Comparison of ENCODE assay signal across 1 cellular context in genomic region chr5:127987354-127988148, GRCh38.
TF ChIP-seq lines count a peak whose summit lies in the region.

No MANE protein-coding gene starts in this region.

TF ChIP-seq in A549, 52 proteins besides CTCF, POLR2A, EP300 and RAD21 (continued from another document):
- TF ChIP-seq PBX3 (IDR thresholded peaks at IDR 0.05) (no peak), HOXB13 (CRISPR knock-in tag; IDR thresholded peaks at IDR 0.05; ENCODE audit: low read depth) (peak; percentile 24; the same call in 1 of the 2 replicates), ZFP36 (IDR thresholded peaks at IDR 0.05; ENCODE audit: borderline replicate concordance, partially characterized antibody) (no peak), KDM5A (IDR thresholded peaks at IDR 0.05) (no peak), RCOR1 (IDR thresholded peaks at IDR 0.05; ENCODE audit: low read depth, low read length) (no peak), CEBPB (IDR thresholded peaks at IDR 0.05) (no peak), NR3C1 (IDR thresholded peaks at IDR 0.05) (no peak), FOSL2 (IDR thresholded peaks at IDR 0.05) (no peak), FOSL2 (CRISPR knock-in tag; IDR thresholded peaks at IDR 0.05) (no peak), EHF (CRISPR knock-in tag; IDR thresholded peaks at IDR 0.05) (peak; percentile 64; the same call in 1 of the 2 replicates), ZSCAN20 (CRISPR knock-in tag; IDR thresholded peaks at IDR 0.05) (no peak)
